20 cellular contexts compared by ENCODE assay signal in genomic region chr1:3195966-3196515, GRCh38.
DNase-seq lines count a peak whose midpoint lies in the region; ATAC-seq and TF ChIP-seq lines count a peak whose summit lies in the region.
"Had no signal": no experiment of that assay in that cellular context is flagged by ENCODE, and none has a peak within 500 bp of the region (broad histone marks: within the 10 kb centered on the region; RNA-seq: fewer than 3 reads in every experiment).

No MANE protein-coding gene starts in this region.

- no peaks in the 10 kb centered on the region for H3K36me3 Mint-ChIP-seq in Calu3 (ENCODE audit: insufficient read depth, unreplicated experiment)
- no peaks in the 10 kb centered on the region for H3K36me3 Mint-ChIP-seq in natural killer cell
- H3K36me3 Mint-ChIP-seq: CD8-positive, alpha-beta T cell had no signal

- no peak for ATAC-seq in Right ventricle myocardium superior (ENCODE audit: poor library complexity)
- ATAC-seq in psoas muscle, result no peak
- ATAC-seq in body of pancreas, result no peak
- ATAC-seq in natural killer cell, result no peak
- ATAC-seq: CD8-positive, alpha-beta T cell had no signal

- TF ChIP-seq POLR2A in esophagus muscularis mucosa (IDR thresholded peaks at IDR 0.05; ENCODE audit: low read depth) (no peak), body of pancreas (IDR thresholded peaks at IDR 0.05) (no peak)

- H3K36me3 ChIP-seq in cardiac muscle cell, result peaks cover 3% of the 10 kb centered on the region
- no peaks in the 10 kb centered on the region for H3K36me3 ChIP-seq in esophagus muscularis mucosa
- no peaks in the 10 kb centered on the region for H3K36me3 ChIP-seq in psoas muscle (ENCODE audit: insufficient read depth in 1 of 2, low read depth in 1 of 2)
- no peaks in the 10 kb centered on the region for H3K36me3 ChIP-seq in tibial artery
- no peaks in the 10 kb centered on the region for H3K36me3 ChIP-seq in body of pancreas (replicated peaks in 1 of 2; ENCODE audit: insufficient read depth in 1 of 2, low read depth in 2 of 2)
- H3K36me3 ChIP-seq: HAP-1 had no signal

- CTCF ChIA-PET in Calu3 (lab: Charles Lee), result no interaction called here

- no peaks in the 10 kb centered on the region for H3K9me3 Mint-ChIP-seq in Calu3 (ENCODE audit: low read depth, unreplicated experiment)
- no peaks in the 10 kb centered on the region for H3K9me3 Mint-ChIP-seq in natural killer cell
- H3K9me3 Mint-ChIP-seq: CD8-positive, alpha-beta T cell had no signal

- H3K27me3 ChIP-seq in cardiac muscle cell (no peaks in the 10 kb centered on the region), esophagus muscularis mucosa (no peaks in the 10 kb centered on the region), psoas muscle (ENCODE audit: insufficient read depth in 3 of 3, low read length in 2 of 3) (no peaks in the 10 kb centered on the region), tibial artery (no peaks in the 10 kb centered on the region), body of pancreas (no peaks in the 10 kb centered on the region)

- H3K27me3 Mint-ChIP-seq in Calu3 (ENCODE audit: unreplicated experiment) (peaks cover 50% of the 10 kb centered on the region), natural killer cell (ENCODE audit: low read depth in 2 of 2) (no peaks in the 10 kb centered on the region)
- H3K27me3 Mint-ChIP-seq: B cell had no signal

- no TSS peak for BruUV-seq in Calu3 (replicated peaks; lab: Mats Ljungman, UMichigan)

- H3K4me1 Mint-ChIP-seq in Calu3 (ENCODE audit: low read depth, unreplicated experiment) (no peaks in the 10 kb centered on the region), natural killer cell (no peaks in the 10 kb centered on the region)
- H3K4me1 Mint-ChIP-seq: B cell had no signal

- H3K4me3 ChIP-seq in cardiac muscle cell, result no peak overlapping the region
- no peak overlapping the region for H3K4me3 ChIP-seq in esophagus muscularis mucosa
- no peak overlapping the region for H3K4me3 ChIP-seq in psoas muscle
- no peak overlapping the region for H3K4me3 ChIP-seq in tibial artery
- no peak overlapping the region for H3K4me3 ChIP-seq in body of pancreas
- H3K4me3 ChIP-seq: HAP-1 had no signal

- H3K9me3 ChIP-seq in cardiac muscle cell (ENCODE audit: low read depth), result peaks cover 2% of the 10 kb centered on the region
- no peaks in the 10 kb centered on the region for H3K9me3 ChIP-seq in esophagus muscularis mucosa
- H3K9me3 ChIP-seq in psoas muscle, result no peaks in the 10 kb centered on the region
- no peaks in the 10 kb centered on the region for H3K9me3 ChIP-seq in tibial artery
- H3K9me3 ChIP-seq in body of pancreas, result no peaks in the 10 kb centered on the region
- H3K9me3 ChIP-seq: HAP-1 had no signal

- intact Hi-C loops in Right ventricle myocardium superior (cut with DNase I), result no loop called here
- intact Hi-C loops in esophagus muscularis mucosa (cut with DNase I), result no loop called here
- intact Hi-C loops in psoas muscle (cut with DNase I), result no loop called here
- intact Hi-C loops in tibial artery (cut with DNase I; ENCODE audit: low total_unique reads), result loop anchor here (5.0 kb wide), 1 partner anchor 161 kb away; no protein-coding TSS in a partner anchor
- intact Hi-C loops in body of pancreas (cut with DNase I), result no loop called here
- intact Hi-C loops in Calu3 (cut with micrococcal nuclease; ENCODE audit: unreplicated experiment), result no loop called here
- intact Hi-C loops in natural killer cell (cut with micrococcal nuclease), result no loop called here

- H3K27ac ChIP-seq in cardiac muscle cell, result peak overlapping the region; percentile 88
- peak overlapping the region in 3 of 4 donors; percentile 23 to 51 (median 38) for H3K27ac ChIP-seq in esophagus muscularis mucosa (replicated peaks in 1 of 4)
- peak overlapping the region; percentile 32 for H3K27ac ChIP-seq in psoas muscle
- peak overlapping the region; percentile 91 to 98 for H3K27ac ChIP-seq in tibial artery
- H3K27ac ChIP-seq in body of pancreas, result no peak overlapping the region
- H3K27ac ChIP-seq: 22Rv1 had no signal

- H3K27ac Mint-ChIP-seq in Calu3 (ENCODE audit: unreplicated experiment), result no peak overlapping the region
- H3K27ac Mint-ChIP-seq in natural killer cell, result no peak overlapping the region
- H3K27ac Mint-ChIP-seq: B cell; CD8-positive, alpha-beta T cell had no signal

- H3K4me3 Mint-ChIP-seq in Calu3 (ENCODE audit: low read depth, unreplicated experiment), result no peak overlapping the region
- no peak overlapping the region for H3K4me3 Mint-ChIP-seq in natural killer cell
- H3K4me3 Mint-ChIP-seq: B cell; CD8-positive, alpha-beta T cell had no signal

- TF ChIP-seq CTCF in cardiac muscle cell (IDR thresholded peaks at IDR 0.05; ENCODE audit: low read depth, low read length), result no peak
- no peak for TF ChIP-seq CTCF in esophagus muscularis mucosa (IDR thresholded peaks at IDR 0.05)
- TF ChIP-seq CTCF in psoas muscle (IDR thresholded peaks at IDR 0.05), result no peak
- TF ChIP-seq CTCF in tibial artery (IDR thresholded peaks at IDR 0.05), result no peak
- no peak for TF ChIP-seq CTCF in body of pancreas (IDR thresholded peaks at IDR 0.05)
- TF ChIP-seq CTCF in Calu3 (IDR thresholded peaks at IDR 0.05; ENCODE audit: unreplicated experiment), result no peak
- no peak for TF ChIP-seq CTCF in natural killer cell (IDR thresholded peaks at IDR 0.05)

- WGBS in esophagus muscularis mucosa, result 81% methylated on average over 5 of the region's 10 CpGs
- 76 to 85% (median 82%) methylated on average over 9 to 10 of the region's 10 CpGs for WGBS in psoas muscle, 3 donors
- WGBS in body of pancreas, 2 donors, result 79 to 93% methylated on average over 5 to 10 of the region's 10 CpGs

- DNase-seq in cardiac muscle cell (ENCODE audit: low read depth in 1 of 2, low spot score in 1 of 2) (no peak), Right ventricle myocardium superior (no peak), esophagus muscularis mucosa (ENCODE audit: extremely low spot score) (no peak), psoas muscle (no peak), tibial artery (no peak), body of pancreas (no peak), Calu3 (no peak), natural killer cell (no peak)
- DNase-seq: CD8-positive, alpha-beta T cell; DMS79; KG1; NCI-H1436; NCI-H2029; NCI-H2171; NCI-H446; NCI-H69; RPMI8226 had no signal

- H3K4me1 ChIP-seq in cardiac muscle cell (ENCODE audit: low read depth) (peaks cover 41% of the 10 kb centered on the region), esophagus muscularis mucosa (peaks cover 0 to 18% (median 3%) of the 10 kb centered on the region in 4 donors), psoas muscle (no peaks in the 10 kb centered on the region), tibial artery (peaks cover 0 to 92% (median 69%) of the 10 kb centered on the region in 4 donors), body of pancreas (no peaks in the 10 kb centered on the region)
- H3K4me1 ChIP-seq: HAP-1 had no signal

- TF ChIP-seq EP300 in esophagus muscularis mucosa (IDR thresholded peaks at IDR 0.05), result no peak

Comparison
In these comparisons a context has a peak if more than half of its experiments do, and no peak if none do; other contexts are left out.
1. H3K27ac ChIP-seq: peak in cardiac muscle cell (single experiment), esophagus muscularis mucosa (3 of 4), psoas muscle (single experiment) and tibial artery (2 of 2); none in body of pancreas (0 of 4).